8 cellular contexts compared by ENCODE assay signal in the genomic region with DNA sequence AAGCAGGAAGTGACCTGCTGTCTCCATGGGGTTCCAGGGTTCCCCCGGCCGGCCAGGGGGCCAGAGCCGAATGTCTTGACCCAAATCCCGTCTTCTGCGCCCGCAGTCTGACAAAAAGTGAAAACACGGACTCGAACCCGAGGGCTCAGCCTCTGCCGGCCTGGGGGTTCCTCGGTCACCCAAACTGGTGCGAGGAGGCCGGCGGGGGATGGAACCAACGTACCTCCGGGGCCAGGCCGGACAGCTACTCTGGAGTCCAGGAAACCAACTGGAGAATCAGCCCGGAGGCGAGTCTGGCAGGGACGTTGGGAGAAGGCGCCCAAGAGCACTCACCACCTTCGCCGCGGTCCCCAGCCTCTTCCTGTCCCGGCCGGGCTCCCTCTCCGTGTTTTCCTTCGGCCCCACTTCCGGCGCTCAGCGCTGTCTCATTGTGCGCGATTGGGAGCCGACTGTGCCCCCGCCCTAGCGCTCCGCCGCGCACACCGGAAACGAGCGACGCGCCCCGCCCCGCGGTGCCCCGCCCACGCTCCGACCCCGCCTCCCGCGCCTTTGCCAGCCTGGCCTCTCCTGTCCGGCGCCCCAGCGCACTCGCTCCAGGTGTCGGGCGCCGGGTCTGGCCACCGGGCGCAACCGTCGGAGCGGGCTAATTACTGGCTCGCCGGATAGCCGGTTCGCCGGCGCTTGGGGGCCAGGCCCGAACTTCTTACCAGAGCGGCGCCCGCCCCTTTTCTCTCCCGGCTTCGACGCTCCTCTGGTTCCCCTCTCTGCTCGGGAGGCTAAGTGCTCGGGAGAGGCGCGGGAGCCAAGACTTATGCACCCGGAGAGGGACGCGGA. TPM values are rescaled to one million over a fixed set of nuclear protein-coding genes. Genes with fewer than 3 reads are reported as not detected.
DNase-seq lines count a peak whose midpoint lies in the region; ATAC-seq, FAIRE-seq and TF ChIP-seq lines count a peak whose summit lies in the region.

A gene with protein sequence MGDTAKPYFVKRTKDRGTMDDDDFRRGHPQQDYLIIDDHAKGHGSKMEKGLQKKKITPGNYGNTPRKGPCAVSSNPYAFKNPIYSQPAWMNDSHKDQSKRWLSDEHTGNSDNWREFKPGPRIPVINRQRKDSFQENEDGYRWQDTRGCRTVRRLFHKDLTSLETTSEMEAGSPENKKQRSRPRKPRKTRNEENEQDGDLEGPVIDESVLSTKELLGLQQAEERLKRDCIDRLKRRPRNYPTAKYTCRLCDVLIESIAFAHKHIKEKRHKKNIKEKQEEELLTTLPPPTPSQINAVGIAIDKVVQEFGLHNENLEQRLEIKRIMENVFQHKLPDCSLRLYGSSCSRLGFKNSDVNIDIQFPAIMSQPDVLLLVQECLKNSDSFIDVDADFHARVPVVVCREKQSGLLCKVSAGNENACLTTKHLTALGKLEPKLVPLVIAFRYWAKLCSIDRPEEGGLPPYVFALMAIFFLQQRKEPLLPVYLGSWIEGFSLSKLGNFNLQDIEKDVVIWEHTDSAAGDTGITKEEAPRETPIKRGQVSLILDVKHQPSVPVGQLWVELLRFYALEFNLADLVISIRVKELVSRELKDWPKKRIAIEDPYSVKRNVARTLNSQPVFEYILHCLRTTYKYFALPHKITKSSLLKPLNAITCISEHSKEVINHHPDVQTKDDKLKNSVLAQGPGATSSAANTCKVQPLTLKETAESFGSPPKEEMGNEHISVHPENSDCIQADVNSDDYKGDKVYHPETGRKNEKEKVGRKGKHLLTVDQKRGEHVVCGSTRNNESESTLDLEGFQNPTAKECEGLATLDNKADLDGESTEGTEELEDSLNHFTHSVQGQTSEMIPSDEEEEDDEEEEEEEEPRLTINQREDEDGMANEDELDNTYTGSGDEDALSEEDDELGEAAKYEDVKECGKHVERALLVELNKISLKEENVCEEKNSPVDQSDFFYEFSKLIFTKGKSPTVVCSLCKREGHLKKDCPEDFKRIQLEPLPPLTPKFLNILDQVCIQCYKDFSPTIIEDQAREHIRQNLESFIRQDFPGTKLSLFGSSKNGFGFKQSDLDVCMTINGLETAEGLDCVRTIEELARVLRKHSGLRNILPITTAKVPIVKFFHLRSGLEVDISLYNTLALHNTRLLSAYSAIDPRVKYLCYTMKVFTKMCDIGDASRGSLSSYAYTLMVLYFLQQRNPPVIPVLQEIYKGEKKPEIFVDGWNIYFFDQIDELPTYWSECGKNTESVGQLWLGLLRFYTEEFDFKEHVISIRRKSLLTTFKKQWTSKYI (N-terminal part only) (minus strand): TSS at position 363 of the 834 bp plus-strand sequence. CDS start 1,211 bp downstream, outside the sequence.

- DNase-seq in AG20443 (ENCODE audit: low spot score), result peak; percentile 98
- DNase-seq in NCI-H446 (lab: John Stamatoyannopoulos, UW), result peak; percentile 34 to 89
- DNase-seq in activated CD4-positive, CD25-positive, alpha-beta regulatory T cell treated with anti-CD3 and anti-CD28 coated beads, Interleukin-2, amount 50 U/mL, for 72 hours, result peak; percentile 99
- DNase-seq in cerebellar cortex (ENCODE audit: low spot score), result peak; percentile 96
- DNase-seq in keratinocyte (ENCODE audit: low read depth, low spot score), result no peak
- DNase-seq in stimulated activated CD4-positive, alpha-beta T cell treated with anti-CD3 and anti-CD28 coated beads, Interleukin-12 subunit alpha, Interleukin-12 subunit beta, amount 100 ng/mL, for 48 hours (ENCODE audit: low read depth in 2 of 3, low spot score in 1 of 3), result peak; percentile 89 to 93 (median 91)

- H4K20me1 ChIP-seq in keratinocyte (ENCODE audit: control insufficient read depth, extremely low read depth, insufficient read depth, low read length), result no peaks in the 10 kb centered on the region

- no peak for TF ChIP-seq CTCF in keratinocyte (optimal IDR thresholded peaks at IDR 0.05 in 1 of 3, IDR thresholded peaks at IDR 0.05 in 1 of 3, conservative IDR thresholded peaks at IDR 0.05 in 1 of 3; ENCODE audit: extremely low read depth in 1 of 3, insufficient read depth in 2 of 3, low read length in 3 of 3)

- peak within 1 kb of the TSS; percentile 97 for H3K27ac ChIP-seq in keratinocyte (ENCODE audit: control insufficient read depth, insufficient read depth, low read length)

- peak within 1 kb of the TSS; percentile 96 to 100 (median 99) for H3K4me3 ChIP-seq in keratinocyte (ENCODE audit: control insufficient read depth in 2 of 3, extremely low read depth in 1 of 3, insufficient read depth in 2 of 3, low read depth in 1 of 3, low read length in 3 of 3)

- H3K79me2 ChIP-seq in keratinocyte (ENCODE audit: control insufficient read depth, insufficient read depth, low read length), result peaks cover 44% of the 10 kb centered on the region

- no peaks in the 10 kb centered on the region for H3K27me3 ChIP-seq in keratinocyte (ENCODE audit: control insufficient read depth, extremely low read depth, insufficient read depth, low read length)

- peak within 1 kb of the TSS; percentile 98 for H3K9ac ChIP-seq in keratinocyte (ENCODE audit: control insufficient read depth, extremely low read depth, insufficient read depth, low read length)

- peak within 1 kb of the TSS; percentile 98 for H3K4me2 ChIP-seq in keratinocyte (ENCODE audit: control insufficient read depth, extremely low read depth, insufficient read depth, low read depth, low read length)

- peaks cover 21% of the 10 kb centered on the region for H3K4me1 ChIP-seq in keratinocyte (ENCODE audit: control insufficient read depth, extremely low read depth, insufficient read depth, low read length)

- H3K9me3 ChIP-seq in keratinocyte (ENCODE audit: control insufficient read depth, low read depth, low read length), result no peaks in the 10 kb centered on the region

- dilution Hi-C loops in keratinocyte (cut with MboI; ENCODE audit: extremely low pct_ligation_motif_present, low sequenced_read_pairs), result no loop called here

- no peaks in the 10 kb centered on the region for H3K36me3 ChIP-seq in keratinocyte (ENCODE audit: control insufficient read depth in 2 of 2, extremely low read depth in 1 of 2, insufficient read depth in 2 of 2, low read length in 2 of 2)

- H2AFZ ChIP-seq in keratinocyte (ENCODE audit: control insufficient read depth, low read length), result peak within 1 kb of the TSS; percentile 95

- H3K9me1 ChIP-seq in keratinocyte (ENCODE audit: control insufficient read depth, extremely low read depth, insufficient read depth, low read length), result no peaks in the 10 kb centered on the region

- no peak for FAIRE-seq in keratinocyte (lab: Jason Lieb, UNC)

- ATAC-seq in GM19043 (IDR thresholded peaks at IDR 0.05; ENCODE audit: low read depth, unreplicated experiment) (peak; percentile 63), HG03354 (IDR thresholded peaks at IDR 0.05; ENCODE audit: poor library complexity, severe bottlenecking, unreplicated experiment) (peak; percentile 80)

RNA-seq across cellular contexts. Expression of the gene that starts here (rescaled TPM):
- polyA plus RNA-seq in keratinocyte, result 23.4 to 34.0 TPM (median 27.5 TPM) in 3 replicates
- polyA plus RNA-seq in keratinocyte (2011; ENCODE audit: low read depth), result 121 TPM
- polyA plus RNA-seq in keratinocyte (2011; cell fraction: cytosol; rRNA removed), result 15.0 and 23.7 TPM in 2 replicates
- 42.1 and 71.4 TPM in 2 replicates for polyA plus RNA-seq in keratinocyte (2011; cell fraction: nucleus; rRNA removed)
- 18.8 and 48.0 TPM in 2 replicates for polyA plus RNA-seq in keratinocyte (2012; ENCODE audit: low replicate concordance)
- 4.0 to 73.2 TPM (median 34.1 TPM) in 3 replicates for polyA minus RNA-seq in keratinocyte
- polyA minus RNA-seq in keratinocyte (2011; cell fraction: cytosol; rRNA and poly(A)+ RNA removed), result 20.7 TPM
- 37.4 and 81.0 TPM in 2 replicates for polyA minus RNA-seq in keratinocyte (2011; cell fraction: nucleus; rRNA and poly(A)+ RNA removed)
